Comparison of ENCODE assay signal across 15 cellular contexts in the genomic region with DNA sequence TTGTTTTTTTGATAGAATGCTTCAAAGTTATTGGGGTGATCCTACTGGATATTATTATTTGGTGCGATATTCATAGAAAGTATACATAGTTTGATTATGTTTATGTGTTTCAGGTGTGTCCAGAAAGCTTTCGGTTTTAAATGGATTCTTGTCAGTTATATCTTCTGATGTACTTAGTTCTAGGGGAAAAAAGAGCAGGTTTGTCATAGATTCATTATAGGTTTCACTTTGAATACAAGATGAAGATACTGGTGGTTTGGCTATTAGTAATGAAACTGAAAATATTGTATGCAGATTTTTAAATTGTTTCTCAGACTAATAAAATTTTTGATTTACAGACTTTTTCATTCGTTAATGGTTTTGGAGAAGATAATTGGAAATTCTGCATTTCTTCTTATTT.
DNase-seq lines count a peak whose midpoint lies in the region; ATAC-seq, FAIRE-seq and TF ChIP-seq lines count a peak whose summit lies in the region.
"Had no signal": no experiment of that assay in that cellular context is flagged by ENCODE, and none has a peak within 500 bp of the region (broad histone marks: within the 10 kb centered on the region; RNA-seq: fewer than 3 reads in every experiment).

No MANE protein-coding gene starts in this region.

- DNase-seq in Right ventricle myocardium superior (no peak), NCI-H2196 (lab: John Stamatoyannopoulos, UW; ENCODE audit: unreplicated experiment) (no peak), psoas muscle (no peak), GM12892 (ENCODE audit: insufficient read length) (no peak)
- DNase-seq: activated CD4-positive, alpha-beta T cell treated with anti-CD3 and anti-CD28 coated beads for 48 hours; anterior cingulate cortex; CD4-positive, alpha-beta T cell; NCI-H2081 treated with DMSO at 0.1 percent for 48 hours; SIG-M5 had no signal

- H3K4me3 ChIP-seq in OCI-LY3 (ENCODE audit: low read length) (peak overlapping the region; percentile 49), psoas muscle (no peak overlapping the region)
- H3K4me3 ChIP-seq: skin epidermis had no signal

- no peak for FAIRE-seq in GM12892 (lab: Jason Lieb, UNC)
- FAIRE-seq: endothelial cell of umbilical vein had no signal

- ATAC-seq in GM18508 (IDR thresholded peaks at IDR 0.05; ENCODE audit: insufficient read depth, unreplicated experiment), result peak; percentile 96
- ATAC-seq in GM19467 (IDR thresholded peaks at IDR 0.05; ENCODE audit: unreplicated experiment), result peak; percentile 94
- ATAC-seq in HG02943 (IDR thresholded peaks at IDR 0.05; ENCODE audit: low read depth, unreplicated experiment), result peak; percentile 96
- ATAC-seq in Right ventricle myocardium superior (ENCODE audit: poor library complexity), result no peak
- no peak for ATAC-seq in psoas muscle

- H3K9me3 ChIP-seq in OCI-LY3 (ENCODE audit: insufficient read depth, low read length), result peaks cover 10% of the 10 kb centered on the region; the same call in 1 of the 2 replicates
- no peaks in the 10 kb centered on the region for H3K9me3 ChIP-seq in psoas muscle

- H3K27ac ChIP-seq in OCI-LY3 (ENCODE audit: low read length) (peak overlapping the region; percentile 19; the same call in 1 of the 2 replicates), psoas muscle (no peak overlapping the region)
- H3K27ac ChIP-seq: skin epidermis had no signal

- no peak overlapping the region for H2AFZ ChIP-seq in OCI-LY3 (ENCODE audit: low read depth, low read length)

- H3K36me3 ChIP-seq in OCI-LY3 (replicated peaks; ENCODE audit: low read depth, low read length) (peaks cover 35% of the 10 kb centered on the region), psoas muscle (ENCODE audit: insufficient read depth in 1 of 2, low read depth in 1 of 2) (peaks cover 0 to 27% of the 10 kb centered on the region in 2 donors)

- TF ChIP-seq CTCF in OCI-LY3 (IDR thresholded peaks at IDR 0.05; ENCODE audit: low read depth, low read length) (no peak), psoas muscle (IDR thresholded peaks at IDR 0.05) (no peak)

- H3K4me2 ChIP-seq in OCI-LY3 (ENCODE audit: low read length), result peak overlapping the region; percentile 58

- peaks cover 5% of the 10 kb centered on the region; the same call in 1 of the 2 replicates for H4K20me1 ChIP-seq in OCI-LY3 (ENCODE audit: insufficient read depth, low read length)

- intact Hi-C loops in Right ventricle myocardium superior (cut with DNase I) (no loop called here), psoas muscle (cut with DNase I) (no loop called here)

- no peak overlapping the region for H3K9ac ChIP-seq in OCI-LY3 (ENCODE audit: low read length)

- H3K4me1 ChIP-seq in OCI-LY3 (ENCODE audit: low read length), result peaks cover 29% of the 10 kb centered on the region
- no peaks in the 10 kb centered on the region for H3K4me1 ChIP-seq in psoas muscle

- no peak for TF ChIP-seq POLR2A in GM12892 (IDR thresholded peaks at IDR 0.05; ENCODE audit: low read depth, low read length)

- H3K79me2 ChIP-seq in OCI-LY3 (ENCODE audit: low read length), result no peaks in the 10 kb centered on the region

- 93 to 97% (median 97%) methylated on average over 3 of the region's 3 CpGs for WGBS in psoas muscle, 3 donors

- H3K27me3 ChIP-seq in OCI-LY3 (ENCODE audit: low read depth, low read length) (no peaks in the 10 kb centered on the region), psoas muscle (ENCODE audit: insufficient read depth in 3 of 3, low read length in 2 of 3) (no peaks in the 10 kb centered on the region)

Comparison
In these comparisons a context has a peak if more than half of its experiments do, and no peak if none do; other contexts are left out.
1. ATAC-seq: peak in GM18508 (single experiment), GM19467 (single experiment) and HG02943 (single experiment); none in Right ventricle myocardium superior (single experiment) and psoas muscle (0 of 4).